Comparison of ENCODE assay signal across 9 cellular contexts in the genomic region with DNA sequence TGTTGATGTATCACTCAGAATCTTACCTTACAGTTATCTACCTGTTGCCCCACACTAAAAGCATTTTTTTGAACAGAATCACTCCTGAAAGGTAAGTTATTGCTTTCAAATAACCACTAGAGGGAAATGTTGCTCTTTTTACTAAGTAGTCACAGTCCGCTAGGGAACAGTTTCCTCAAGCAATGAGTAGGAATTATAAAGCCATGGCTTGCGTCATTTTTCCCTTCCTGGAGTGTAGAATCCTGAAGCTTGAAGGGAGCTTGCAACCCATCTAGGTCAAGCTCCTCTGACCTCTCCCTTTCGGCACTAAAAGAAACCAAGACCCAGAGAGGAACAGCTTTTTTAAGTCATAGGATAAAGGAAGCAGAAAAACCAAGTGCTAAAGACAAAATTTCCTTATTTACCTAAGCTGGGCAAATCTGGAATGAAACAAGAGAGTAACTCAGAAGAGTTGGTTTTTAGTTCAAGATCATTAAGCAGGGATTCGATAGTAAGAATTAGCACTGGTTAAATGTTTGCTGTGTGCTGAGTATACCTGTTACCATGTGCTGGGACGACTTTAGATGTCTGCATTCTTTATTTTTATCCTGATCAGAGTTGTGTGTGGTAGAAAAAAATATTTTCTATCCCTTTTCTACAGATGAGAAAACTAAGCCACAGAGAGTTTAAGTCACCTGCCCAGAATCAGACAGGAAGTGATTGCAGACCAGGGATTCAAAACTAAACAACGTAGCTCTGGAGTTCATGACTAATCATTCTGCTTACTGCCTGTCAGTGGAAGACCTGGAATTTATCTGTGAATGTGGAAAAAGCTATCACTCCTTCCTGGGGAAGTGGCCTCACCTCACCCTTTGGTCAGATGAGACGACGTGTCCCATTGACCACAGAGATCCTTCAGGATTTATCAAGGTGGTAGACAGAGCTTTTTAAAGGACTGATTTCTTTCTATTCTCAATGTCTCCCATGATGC.
DNase-seq lines count a peak whose midpoint lies in the region; ATAC-seq and TF ChIP-seq lines count a peak whose summit lies in the region.
"Had no signal": no experiment of that assay in that cellular context is flagged by ENCODE, and none has a peak within 500 bp of the region (broad histone marks: within the 10 kb centered on the region; RNA-seq: fewer than 3 reads in every experiment).

No MANE protein-coding gene starts in this region.

- H3K36me3 ChIP-seq in liver (ENCODE audit: control insufficient read depth in 4 of 4, insufficient read depth in 3 of 4, low read depth in 1 of 4, low read length in 3 of 4) = no peaks in the 10 kb centered on the region

- no peak overlapping the region for H3K4me3 ChIP-seq in liver (ENCODE audit: low read depth in 1 of 3, low read length in 3 of 3)

- DNase-seq in GM04503 (ENCODE audit: low read depth) = peak; percentile 19
- DNase-seq in HK-2 (ENCODE audit: unreplicated experiment) = peak; percentile 4
- DNase-seq in NCI-H82 (lab: John Stamatoyannopoulos, UW) = peak; percentile 79
- DNase-seq in dedifferentiated amniotic fluid mesenchymal stem cell (ENCODE audit: extremely low spot score) = peak; percentile 62
- DNase-seq in NK-92 treated with Interleukin-12 subunit alpha and Interleukin-12 subunit beta, amount 100 ng/mL, for 24 hours (lab: John Stamatoyannopoulos, UW) = no peak
- DNase-seq: activated B cell treated with CpG ODN at 0.5 μM for 24 hours had no signal

- H3K27ac ChIP-seq in liver (ENCODE audit: low read depth in 1 of 2, low read length in 2 of 2) = no peak overlapping the region

- peak; percentile 98 for TF ChIP-seq RAD21 in liver (IDR thresholded peaks at IDR 0.05)

- WGBS in liver = 28% methylated on average over 8 of the region's 8 CpGs

- H3K4me1 ChIP-seq in liver (ENCODE audit: control insufficient read depth in 4 of 4, insufficient read depth in 4 of 4, low read length in 3 of 4) = peaks cover 0 to 7% (median 0%) of the 10 kb centered on the region in 4 donors

- H3K27me3 ChIP-seq in liver (ENCODE audit: control insufficient read depth in 4 of 4, insufficient read depth in 4 of 4, low read length in 3 of 4) = no peaks in the 10 kb centered on the region

- peak overlapping the region in 1 of 2 donors; percentile 66 for H3K9ac ChIP-seq in liver (ENCODE audit: low read depth in 1 of 2, low read length in 2 of 2)

- no peaks in the 10 kb centered on the region for H3K9me3 ChIP-seq in liver (ENCODE audit: control insufficient read depth in 4 of 4, low read length in 3 of 4)

- ATAC-seq in GM21515 (IDR thresholded peaks at IDR 0.05; ENCODE audit: unreplicated experiment) (no peak), HG03439 (IDR thresholded peaks at IDR 0.05; ENCODE audit: unreplicated experiment) (no peak)

- TF ChIP-seq CTCF in liver (IDR thresholded peaks at IDR 0.05; ENCODE audit: low read depth, low read length, missing input control) = peak; percentile 66

TF ChIP-seq in liver, 16 proteins besides CTCF, POLR2A, EP300 and RAD21:
- TF ChIP-seq NR2F2 (IDR thresholded peaks at IDR 0.05) (peak; percentile 13), YY1 (IDR thresholded peaks at IDR 0.05) (no peak), JUND (IDR thresholded peaks at IDR 0.05) (no peak), RXRA (IDR thresholded peaks at IDR 0.05) (no peak), FOXA2 (IDR thresholded peaks at IDR 0.05) (no peak), HNF4A (conservative IDR thresholded peaks at IDR 0.05) (peak in 1 of 2 donors; percentile 37), FOXA1 (IDR thresholded peaks at IDR 0.05) (no peak), TAF1 (conservative IDR thresholded peaks at IDR 0.05) (no peak), GABPA (IDR thresholded peaks at IDR 0.05 in 1 of 2, conservative IDR thresholded peaks at IDR 0.05 in 1 of 2) (no peak)
- TF ChIP-seq, protein P1, sequence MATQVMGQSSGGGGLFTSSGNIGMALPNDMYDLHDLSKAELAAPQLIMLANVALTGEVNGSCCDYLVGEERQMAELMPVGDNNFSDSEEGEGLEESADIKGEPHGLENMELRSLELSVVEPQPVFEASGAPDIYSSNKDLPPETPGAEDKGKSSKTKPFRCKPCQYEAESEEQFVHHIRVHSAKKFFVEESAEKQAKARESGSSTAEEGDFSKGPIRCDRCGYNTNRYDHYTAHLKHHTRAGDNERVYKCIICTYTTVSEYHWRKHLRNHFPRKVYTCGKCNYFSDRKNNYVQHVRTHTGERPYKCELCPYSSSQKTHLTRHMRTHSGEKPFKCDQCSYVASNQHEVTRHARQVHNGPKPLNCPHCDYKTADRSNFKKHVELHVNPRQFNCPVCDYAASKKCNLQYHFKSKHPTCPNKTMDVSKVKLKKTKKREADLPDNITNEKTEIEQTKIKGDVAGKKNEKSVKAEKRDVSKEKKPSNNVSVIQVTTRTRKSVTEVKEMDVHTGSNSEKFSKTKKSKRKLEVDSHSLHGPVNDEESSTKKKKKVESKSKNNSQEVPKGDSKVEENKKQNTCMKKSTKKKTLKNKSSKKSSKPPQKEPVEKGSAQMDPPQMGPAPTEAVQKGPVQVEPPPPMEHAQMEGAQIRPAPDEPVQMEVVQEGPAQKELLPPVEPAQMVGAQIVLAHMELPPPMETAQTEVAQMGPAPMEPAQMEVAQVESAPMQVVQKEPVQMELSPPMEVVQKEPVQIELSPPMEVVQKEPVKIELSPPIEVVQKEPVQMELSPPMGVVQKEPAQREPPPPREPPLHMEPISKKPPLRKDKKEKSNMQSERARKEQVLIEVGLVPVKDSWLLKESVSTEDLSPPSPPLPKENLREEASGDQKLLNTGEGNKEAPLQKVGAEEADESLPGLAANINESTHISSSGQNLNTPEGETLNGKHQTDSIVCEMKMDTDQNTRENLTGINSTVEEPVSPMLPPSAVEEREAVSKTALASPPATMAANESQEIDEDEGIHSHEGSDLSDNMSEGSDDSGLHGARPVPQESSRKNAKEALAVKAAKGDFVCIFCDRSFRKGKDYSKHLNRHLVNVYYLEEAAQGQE (IDR thresholded peaks at IDR 0.05) = no peak
- TF ChIP-seq, protein P2, sequence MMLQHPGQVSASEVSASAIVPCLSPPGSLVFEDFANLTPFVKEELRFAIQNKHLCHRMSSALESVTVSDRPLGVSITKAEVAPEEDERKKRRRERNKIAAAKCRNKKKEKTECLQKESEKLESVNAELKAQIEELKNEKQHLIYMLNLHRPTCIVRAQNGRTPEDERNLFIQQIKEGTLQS (IDR thresholded peaks at IDR 0.05) = peak; percentile 80
